ENCODE assay signal across 23 cellular contexts in genomic region chr18:79547413-79548076, GRCh38.
A peak's percentile ranks its signal among the peaks of the same experiment; 100 is the strongest.
DNase-seq lines count a peak whose midpoint lies in the region; ATAC-seq and TF ChIP-seq lines count a peak whose summit lies in the region.
"Had no signal": no experiment of that assay in that cellular context is flagged by ENCODE, and none has a peak within 500 bp of the region (broad histone marks: within the 10 kb centered on the region; RNA-seq: fewer than 3 reads in every experiment).

No MANE protein-coding gene starts in this region.

- intact Hi-C loops in posterior vena cava (cut with DNase I): no loop called here

- DNase-seq in Peyer's patch (peak in 2 of 3 donors; percentile 36), posterior vena cava (ENCODE audit: low spot score) (peak; percentile 78)
- DNase-seq in stimulated activated CD4-positive, alpha-beta T cell treated with anti-CD3 and anti-CD28 coated beads, Interleukin-15, amount 100 ng/mL, for 24 hours: no peak
- no peak for DNase-seq in activated CD4-positive, alpha-beta T cell treated with anti-CD3 and anti-CD28 coated beads, Interleukin-2, amount 50 U/mL, for 48 hours
- DNase-seq in stimulated activated CD4-positive, alpha-beta T cell treated with anti-CD3 and anti-CD28 coated beads, Interleukin-12 subunit alpha, Interleukin-12 subunit beta, amount 100 ng/mL, for 4 hours: no peak
- DNase-seq: activated CD4-positive, alpha-beta T cell treated with anti-CD3 and anti-CD28 coated beads, Interleukin-2, amount 10 ng/mL, durations not matched to agents 7 days and 5 days; activated naive CD8-positive, alpha-beta T cell treated with anti-CD3 and anti-CD28 coated beads, Interleukin-2, amount 10 ng/mL, durations not matched to agents 7 days and 5 days; body of pancreas; colonic mucosa; EL; MG63; NCI-H1417 treated with DMSO at 0.1 percent for 48 hours; NCI-H510A treated with DMSO at 0.1 percent for 48 hours; stimulated activated CD4-positive, alpha-beta T cell treated with anti-CD3 and anti-CD28 coated beads, Interleukin-4, amount 100 ng/mL, for 4 hours; WERI-Rb-1 had no signal

- H4K20me1 ChIP-seq in BLaER1: 0 out of 2 replicates have a peak, but pooled peaks cover 5% of the 10 kb centered on the region

- H3K9ac ChIP-seq in BLaER1: no peak overlapping the region

- peaks cover 41% of the 10 kb centered on the region for H3K4me1 ChIP-seq in BLaER1
- H3K4me1 ChIP-seq in Peyer's patch: no peaks in the 10 kb centered on the region
- H3K4me1 ChIP-seq: body of pancreas, colonic mucosa, gastroesophageal sphincter, HAP-1, spleen had no signal

- H3K27me3 ChIP-seq in BLaER1 (peaks cover 50% of the 10 kb centered on the region), Peyer's patch (no peaks in the 10 kb centered on the region), layer of hippocampus (ENCODE audit: control insufficient read depth, insufficient read depth, low read length) (no peaks in the 10 kb centered on the region)
- H3K27me3 ChIP-seq: body of pancreas, colonic mucosa, MG63 had no signal

- H3K9me3 ChIP-seq in BLaER1 (peaks cover 8% of the 10 kb centered on the region; the same call in 1 of the 2 replicates), Peyer's patch (no peaks in the 10 kb centered on the region)
- H3K9me3 ChIP-seq: body of pancreas, colonic mucosa, gastroesophageal sphincter, HAP-1, MG63, spleen had no signal

- H3K4me3 ChIP-seq in BLaER1 (no peak overlapping the region), Peyer's patch (no peak overlapping the region)
- H3K4me3 ChIP-seq: body of pancreas, colonic mucosa, HAP-1, MG63, spleen had no signal

- no peak overlapping the region for H3K27ac ChIP-seq in BLaER1
- no peak overlapping the region for H3K27ac ChIP-seq in Peyer's patch
- peak overlapping the region; percentile 57 for H3K27ac ChIP-seq in layer of hippocampus (ENCODE audit: low read depth, low read length)
- H3K27ac ChIP-seq: body of pancreas, C4-2B, colonic mucosa, gastroesophageal sphincter, spleen, WERI-Rb-1 had no signal

- H3K36me3 ChIP-seq in BLaER1 (no peaks in the 10 kb centered on the region), Peyer's patch (no peaks in the 10 kb centered on the region)
- H3K36me3 ChIP-seq: colonic mucosa, gastroesophageal sphincter, HAP-1, MG63, spleen, WERI-Rb-1 had no signal

- no peak for ATAC-seq in GM21619 (IDR thresholded peaks at IDR 0.05; ENCODE audit: unreplicated experiment)
- ATAC-seq: body of pancreas, gastroesophageal sphincter, left lobe of liver had no signal

- H3K4me2 ChIP-seq in BLaER1: peak overlapping the region; percentile 71

- TF ChIP-seq POLR2A in Peyer's patch (IDR thresholded peaks at IDR 0.05): no peak

- TF ChIP-seq CTCF in Peyer's patch (IDR thresholded peaks at IDR 0.05): no peak

Comparison
In these comparisons a context has a peak if more than half of its experiments do, and no peak if none do; other contexts are left out.
1. DNase-seq: peak in Peyer's patch (2 of 3) and posterior vena cava (single experiment); none in stimulated activated CD4-positive, alpha-beta T cell treated with anti-CD3 and anti-CD28 coated beads, Interleukin-15, amount 100 ng/mL, for 24 hours (single experiment), activated CD4-positive, alpha-beta T cell treated with anti-CD3 and anti-CD28 coated beads, Interleukin-2, amount 50 U/mL, for 48 hours (0 of 2) and stimulated activated CD4-positive, alpha-beta T cell treated with anti-CD3 and anti-CD28 coated beads, Interleukin-12 subunit alpha, Interleukin-12 subunit beta, amount 100 ng/mL, for 4 hours (single experiment).